ENCODE assay signal across 29 cellular contexts in genomic region chr1:238672262-238672661, GRCh38.
DNase-seq lines count a peak whose midpoint lies in the region; ATAC-seq and TF ChIP-seq lines count a peak whose summit lies in the region.
"Had no signal": no experiment of that assay in that cellular context is flagged by ENCODE, and none has a peak within 500 bp of the region (broad histone marks: within the 10 kb centered on the region; RNA-seq: fewer than 3 reads in every experiment).

No MANE protein-coding gene starts in this region.

- H3K27me3 ChIP-seq in H7 (ENCODE audit: control insufficient read depth, insufficient read depth, low read length) = no peaks in the 10 kb centered on the region
- no peaks in the 10 kb centered on the region for H3K27me3 ChIP-seq in stomach
- H3K27me3 ChIP-seq in upper lobe of right lung = no peaks in the 10 kb centered on the region
- H3K27me3 ChIP-seq: brain microvascular endothelial cell, right atrium auricular region had no signal

- no peaks in the 10 kb centered on the region for H3K36me3 ChIP-seq in H7 (replicated peaks; ENCODE audit: control insufficient read depth, insufficient read depth, low read length)
- H3K36me3 ChIP-seq in stomach = no peaks in the 10 kb centered on the region
- H3K36me3 ChIP-seq in upper lobe of right lung = no peaks in the 10 kb centered on the region
- H3K36me3 ChIP-seq: brain microvascular endothelial cell, HAP-1, right atrium auricular region had no signal

- H3K4me1 Mint-ChIP-seq in stimulated activated memory B cell treated with anti-CD40 and anti-IgM and Interleukin-4, amounts not matched to agents 10 μg/mL and 1 μg/mL and 100 μg/mL, for 72 hours = no peaks in the 10 kb centered on the region
- H3K4me1 Mint-ChIP-seq: activated CD4-positive, alpha-beta T cell treated with anti-CD3 and anti-CD28 coated beads, Interleukin-2, amount 10 ng/mL, durations not matched to agents 7 days and 5 days; CD4-positive, CD25-positive, alpha-beta regulatory T cell; IgD-negative memory B cell had no signal

- no peaks in the 10 kb centered on the region for H3K27me3 Mint-ChIP-seq in stimulated activated memory B cell treated with anti-CD40 and anti-IgM and Interleukin-4, amounts not matched to agents 10 μg/mL and 1 μg/mL and 100 μg/mL, for 72 hours
- H3K27me3 Mint-ChIP-seq: activated CD4-positive, alpha-beta T cell treated with anti-CD3 and anti-CD28 coated beads, Interleukin-2, amount 10 ng/mL, durations not matched to agents 7 days and 5 days; CD4-positive, CD25-positive, alpha-beta regulatory T cell; IgD-negative memory B cell; type B pancreatic cell had no signal

- H3K27ac ChIP-seq in stomach (no peak overlapping the region), upper lobe of right lung (no peak overlapping the region)
- H3K27ac ChIP-seq: brain microvascular endothelial cell, parathyroid adenoma, right atrium auricular region, VCaP had no signal

- TF ChIP-seq CTCF in stomach (IDR thresholded peaks at IDR 0.05) = no peak
- TF ChIP-seq CTCF in upper lobe of right lung (IDR thresholded peaks at IDR 0.05) = no peak

- H3K9me3 Mint-ChIP-seq in stimulated activated memory B cell treated with anti-CD40 and anti-IgM and Interleukin-4, amounts not matched to agents 10 μg/mL and 1 μg/mL and 100 μg/mL, for 72 hours = peaks cover 2% of the 10 kb centered on the region
- H3K9me3 Mint-ChIP-seq: activated CD4-positive, alpha-beta T cell treated with anti-CD3 and anti-CD28 coated beads, Interleukin-2, amount 10 ng/mL, durations not matched to agents 7 days and 5 days; neural crest cell; type B pancreatic cell had no signal

- ATAC-seq in upper lobe of right lung = no peak
- no peak for ATAC-seq in stimulated activated memory B cell treated with anti-CD40 and anti-IgM and Interleukin-4, amounts not matched to agents 10 μg/mL and 1 μg/mL and 100 μg/mL, for 72 hours
- ATAC-seq: activated T-cell treated with anti-CD3 and anti-CD28 coated beads, Interleukin-2, amount 50 U/mL, for 4 hours had no signal

- H3K4me3 ChIP-seq in H7 (ENCODE audit: insufficient read depth, low read depth, low read length) (no peak overlapping the region), stomach (no peak overlapping the region), upper lobe of right lung (no peak overlapping the region)
- H3K4me3 ChIP-seq: HAP-1, lung, right atrium auricular region had no signal

- no peak for TF ChIP-seq EP300 in stomach (IDR thresholded peaks at IDR 0.05)

- peaks cover 0 to 7% (median 0%) of the 10 kb centered on the region in 4 donors for H3K4me1 ChIP-seq in stomach
- H3K4me1 ChIP-seq in upper lobe of right lung = no peaks in the 10 kb centered on the region
- H3K4me1 ChIP-seq: HAP-1, parathyroid adenoma, right atrium auricular region had no signal

- no peak for TF ChIP-seq POLR2A in stomach (IDR thresholded peaks at IDR 0.05)

- no peak overlapping the region for H3K27ac Mint-ChIP-seq in stimulated activated memory B cell treated with anti-CD40 and anti-IgM and Interleukin-4, amounts not matched to agents 10 μg/mL and 1 μg/mL and 100 μg/mL, for 72 hours
- H3K27ac Mint-ChIP-seq: activated CD4-positive, alpha-beta T cell treated with anti-CD3 and anti-CD28 coated beads, Interleukin-2, amount 10 ng/mL, durations not matched to agents 7 days and 5 days; CD4-positive, CD25-positive, alpha-beta regulatory T cell; IgD-negative memory B cell; type B pancreatic cell had no signal

- intact Hi-C loops in stomach (cut with DNase I; ENCODE audit: low total_unique reads) (no loop called here), upper lobe of right lung (cut with DNase I) (no loop called here)

- H3K36me3 Mint-ChIP-seq in stimulated activated memory B cell treated with anti-CD40 and anti-IgM and Interleukin-4, amounts not matched to agents 10 μg/mL and 1 μg/mL and 100 μg/mL, for 72 hours = no peaks in the 10 kb centered on the region
- H3K36me3 Mint-ChIP-seq: CD4-positive, CD25-positive, alpha-beta regulatory T cell; IgD-negative memory B cell; type B pancreatic cell had no signal

- H3K4me3 Mint-ChIP-seq in stimulated activated memory B cell treated with anti-CD40 and anti-IgM and Interleukin-4, amounts not matched to agents 10 μg/mL and 1 μg/mL and 100 μg/mL, for 72 hours = no peak overlapping the region
- H3K4me3 Mint-ChIP-seq: activated CD4-positive, alpha-beta T cell treated with anti-CD3 and anti-CD28 coated beads, Interleukin-2, amount 10 ng/mL, durations not matched to agents 7 days and 5 days; activated T-cell treated with anti-CD3 and anti-CD28 coated beads, Interleukin-2, amount 50 U/mL, for 4 hours; CD4-positive, CD25-positive, alpha-beta regulatory T cell; IgD-negative memory B cell; neural crest cell; type B pancreatic cell had no signal

- DNase-seq in H7 (peak; percentile 7), NCI-H82 treated with DMSO at 0.1 percent for 48 hours (lab: John Stamatoyannopoulos, UW; ENCODE audit: unreplicated experiment) (peak; percentile 60), fibroblast of peridontal ligament (ENCODE audit: extremely low read depth) (peak; percentile 64), stomach (peak; percentile 28), GM19240 (ENCODE audit: insufficient read length, low spot score) (no peak), upper lobe of right lung (no peak)
- DNase-seq: activated CD4-positive, alpha-beta T cell treated with anti-CD3 and anti-CD28 coated beads, Interleukin-2, amount 10 ng/mL, durations not matched to agents 7 days and 5 days; activated gamma-delta T cell treated with Interleukin-2 at 50 U/mL for 16 hours; activated T-cell treated with anti-CD3 and anti-CD28 coated beads, Interleukin-2, amount 50 U/mL, for 4 hours; brain microvascular endothelial cell; CD4-positive, CD25-positive, alpha-beta regulatory T cell; DMS153; effector CD8-positive, alpha-beta T cell; head of caudate nucleus; NCI-H1417; NCI-H2107; NCI-H510A; SHP77; stimulated activated CD4-positive, alpha-beta T cell treated with anti-CD3 and anti-CD28 coated beads, Interleukin-2, amount 100 ng/mL, for 24 hours; T-helper 9 cell had no signal

- no peaks in the 10 kb centered on the region for H3K9me3 ChIP-seq in stomach
- H3K9me3 ChIP-seq in upper lobe of right lung = no peaks in the 10 kb centered on the region
- H3K9me3 ChIP-seq: HAP-1, right atrium auricular region had no signal

- WGBS in stomach, 5 donors = 12 to 19% (median 17%) methylated on average over 4 of the region's 4 CpGs

Comparison
In these comparisons a context has a peak if more than half of its experiments do, and no peak if none do; other contexts are left out.
1. DNase-seq: peak in H7 (single experiment), NCI-H82 treated with DMSO at 0.1 percent for 48 hours (single experiment), fibroblast of peridontal ligament (single experiment) and stomach (single experiment); none in GM19240 (single experiment) and upper lobe of right lung (single experiment).